9 cellular contexts compared by ENCODE assay signal in the genomic region with DNA sequence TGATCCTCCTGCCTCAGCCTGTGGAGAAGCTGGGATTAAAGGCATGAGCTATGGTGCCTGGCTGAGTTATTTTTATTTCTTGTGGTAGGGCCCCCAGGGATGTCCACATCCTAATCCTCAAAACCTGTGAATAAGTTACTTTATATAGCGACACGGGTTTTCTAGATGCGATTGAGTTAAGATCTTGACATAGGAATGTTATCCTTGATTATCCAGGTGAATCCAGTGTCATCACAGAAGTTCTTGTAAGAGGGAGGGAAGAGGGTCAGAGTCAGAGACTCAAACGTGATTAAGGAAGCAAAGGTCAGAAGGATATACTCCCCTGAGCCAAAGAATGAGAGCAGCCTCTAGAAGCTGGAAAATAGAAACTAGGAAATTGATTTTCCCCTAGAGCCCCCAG.
"Had no signal": no experiment of that assay in that cellular context is flagged by ENCODE, and none has a peak within 500 bp of the region (broad histone marks: within the 10 kb centered on the region; RNA-seq: fewer than 3 reads in every experiment).

No MANE protein-coding gene starts in this region.

- H3K4me1 ChIP-seq: HAP-1 had no signal

- H3K9me3 ChIP-seq: HAP-1 had no signal

- H3K36me3 ChIP-seq: HAP-1 had no signal

- H2AFZ ChIP-seq: GM23248 had no signal

- H3K27ac ChIP-seq: GM23248, HL-60 had no signal

- H3K9ac ChIP-seq: GM23248 had no signal

- ATAC-seq: HCT116, HepG2 had no signal

- DNase-seq: GM23248, GOT3, H7, HFFc6, KBM-7 had no signal

- H3K4me3 ChIP-seq: GM23248, HAP-1 had no signal
